In the genomic region with DNA sequence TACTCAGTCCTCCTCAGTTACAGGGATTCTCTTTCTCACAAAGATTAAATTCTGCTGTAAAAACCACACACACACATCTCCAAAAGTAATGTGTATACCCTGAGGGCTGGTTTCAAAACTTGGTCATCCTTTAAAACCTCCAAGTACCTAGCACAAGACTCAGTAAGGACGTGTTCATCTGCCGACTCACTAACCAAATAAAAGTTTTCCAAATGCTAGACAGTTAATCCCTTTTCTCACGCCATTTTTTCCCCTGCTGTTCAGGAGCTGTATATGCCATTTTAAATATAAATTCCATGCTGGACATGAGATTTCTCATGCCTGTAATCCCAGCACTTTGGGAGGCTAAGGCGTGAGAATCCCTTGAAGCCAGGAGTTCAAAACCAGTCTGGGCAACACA, we compare ENCODE assay signal across 15 cellular contexts. TPM values are rescaled to one million over a fixed set of nuclear protein-coding genes. Genes with fewer than 3 reads are reported as not detected.
DNase-seq lines count a peak whose midpoint lies in the region; TF ChIP-seq lines count a peak whose summit lies in the region.
"Had no signal": no experiment of that assay in that cellular context is flagged by ENCODE, and none has a peak within 500 bp of the region (broad histone marks: within the 10 kb centered on the region; RNA-seq: fewer than 3 reads in every experiment).

No MANE protein-coding gene starts in this region.

- peak; percentile 36 for DNase-seq in BJ (ENCODE audit: low read depth)
- DNase-seq in HS-5 (ENCODE audit: low read depth), result peak; percentile 50
- peak; percentile 32 for DNase-seq in astrocyte of the hippocampus (ENCODE audit: low read depth, low spot score)
- peak; percentile 85 for DNase-seq in kidney tubule cell (ENCODE audit: low spot score)
- DNase-seq in testis, result no peak
- no peak for DNase-seq in neural progenitor cell (ENCODE audit: low spot score)
- no peak for DNase-seq in HT-29 (ENCODE audit: low spot score)
- no peak for DNase-seq in NCI-H1092 treated with DMSO at 0.1 percent for 48 hours (lab: John Stamatoyannopoulos, UW)
- DNase-seq: activated CD8-positive, alpha-beta memory T cell treated with anti-CD3 and anti-CD28 coated beads, Interleukin-2, amount 50 U/mL, for 48 hours; activated naive CD8-positive, alpha-beta T cell treated with anti-CD3 and anti-CD28 coated beads, Interleukin-2, amount 50 U/mL, for 24 hours; DMS153; effector memory CD8-positive, alpha-beta T cell; NCI-H446 treated with DMSO at 0.1 percent for 48 hours; psoas muscle; SIG-M5 had no signal

- intact Hi-C loops in testis (cut with DNase I; ENCODE audit: low total_unique reads), result no loop called here

- H3K9ac ChIP-seq in neural progenitor cell, result no peak overlapping the region

- peaks cover 2% of the 10 kb centered on the region for H3K36me3 Mint-ChIP-seq in neural progenitor cell

- H3K9me3 Mint-ChIP-seq in neural progenitor cell, result no peaks in the 10 kb centered on the region
- H3K9me3 Mint-ChIP-seq: activated naive CD8-positive, alpha-beta T cell treated with anti-CD3 and anti-CD28 coated beads, Interleukin-2, amount 50 U/mL, for 24 hours; effector memory CD8-positive, alpha-beta T cell had no signal

- H2AFZ ChIP-seq in neural progenitor cell (replicated peaks), result no peak overlapping the region

- CTCF ChIA-PET in BJ (lab: Yijun Ruan, JAX), result interaction anchor here (0.7 to 1.3 kb wide), 3 partner anchors 11 to 123 kb away, joined by 4 to 6 read pairs (median 6); no protein-coding TSS in a partner anchor

- POLR2A ChIA-PET in BJ (lab: Charles Lee), result no interaction called here

- H3F3A ChIP-seq in neural progenitor cell (ENCODE audit: low read depth), result peaks cover 3% of the 10 kb centered on the region

- H3K27me3 ChIP-seq in BJ (ENCODE audit: control insufficient read depth, insufficient read depth, low read length) (no peaks in the 10 kb centered on the region), testis (no peaks in the 10 kb centered on the region), neural progenitor cell (no peaks in the 10 kb centered on the region)

- H3K79me2 ChIP-seq in neural progenitor cell (ENCODE audit: low read depth), result no peaks in the 10 kb centered on the region

- no peak for TF ChIP-seq POLR2A in testis (IDR thresholded peaks at IDR 0.05)

- no peak overlapping the region for H3K4me3 Mint-ChIP-seq in neural progenitor cell
- H3K4me3 Mint-ChIP-seq: activated naive CD8-positive, alpha-beta T cell treated with anti-CD3 and anti-CD28 coated beads, Interleukin-2, amount 50 U/mL, for 24 hours; effector memory CD8-positive, alpha-beta T cell had no signal

- H3K4me1 ChIP-seq in testis (no peaks in the 10 kb centered on the region), neural progenitor cell (peaks cover 4% of the 10 kb centered on the region)
- H3K4me1 ChIP-seq: psoas muscle had no signal

- H3K27me3 Mint-ChIP-seq in neural progenitor cell (ENCODE audit: insufficient read depth, low read depth), result peaks cover 2% of the 10 kb centered on the region
- H3K27me3 Mint-ChIP-seq: activated naive CD8-positive, alpha-beta T cell treated with anti-CD3 and anti-CD28 coated beads, Interleukin-2, amount 50 U/mL, for 24 hours; effector memory CD8-positive, alpha-beta T cell had no signal

- no peak overlapping the region for H3K27ac Mint-ChIP-seq in neural progenitor cell
- H3K27ac Mint-ChIP-seq: activated naive CD8-positive, alpha-beta T cell treated with anti-CD3 and anti-CD28 coated beads, Interleukin-2, amount 50 U/mL, for 24 hours; effector memory CD8-positive, alpha-beta T cell had no signal

- peaks cover 3% of the 10 kb centered on the region for H3K4me1 Mint-ChIP-seq in neural progenitor cell

- H3K4me3 ChIP-seq in BJ (ENCODE audit: low read depth, low read length) (no peak overlapping the region), testis (no peak overlapping the region), neural progenitor cell (no peak overlapping the region)
- H3K4me3 ChIP-seq: psoas muscle had no signal

- 68 to 90% methylated on average over 4 of the region's 4 CpGs for WGBS in testis, 2 donors

- H3K9me3 ChIP-seq in testis, result no peaks in the 10 kb centered on the region
- no peaks in the 10 kb centered on the region for H3K9me3 ChIP-seq in neural progenitor cell (ENCODE audit: low read depth)
- H3K9me3 ChIP-seq: psoas muscle had no signal

- H3K27ac ChIP-seq in testis (no peak overlapping the region), neural progenitor cell (no peak overlapping the region)
- H3K27ac ChIP-seq: psoas muscle had no signal

- TF ChIP-seq CTCF in BJ (IDR thresholded peaks at IDR 0.05; ENCODE audit: insufficient read depth, low read depth, low read length) (peak; percentile 20; the same call in 1 of the 2 replicates), testis (IDR thresholded peaks at IDR 0.05) (no peak), neural progenitor cell (IDR thresholded peaks at IDR 0.05) (no peak)

- no peaks in the 10 kb centered on the region for H4K20me1 ChIP-seq in neural progenitor cell (ENCODE audit: low read depth)

- H3K36me3 ChIP-seq in BJ (ENCODE audit: control insufficient read depth, insufficient read depth, low read length) (no peaks in the 10 kb centered on the region), testis (ENCODE audit: low read depth, missing control alignments) (no peaks in the 10 kb centered on the region), neural progenitor cell (no peaks in the 10 kb centered on the region)

- no peak overlapping the region for H3K4me2 ChIP-seq in neural progenitor cell

RNA-seq across cellular contexts. Expression of a gene that starts 3.9 kb away (rescaled TPM):
- 46.1 and 76.0 TPM in 2 replicates for polyA plus RNA-seq in BJ (2011; rRNA removed)
- 14.7 and 24.4 TPM in 2 replicates for polyA minus RNA-seq in BJ (2011; rRNA and poly(A)+ RNA removed)
- 100 to 1,000 TPM; 299 to 459 TPM for total RNA-seq in testis
- polyA plus RNA-seq in testis (ENCODE audit: insufficient read depth, low read depth, low replicate concordance), result 258 TPM
- total RNA-seq in neural progenitor cell (ENCODE audit: low replicate concordance), result 110 and 168 TPM in 2 replicates
- 70.2 and 80.5 TPM in 2 replicates for total RNA-seq in HT-29 (2014; rRNA removed; shearing (Covaris generic))

RNA-seq across cellular contexts. Expression of a gene that starts 35.9 kb away (rescaled TPM):
- polyA plus RNA-seq in BJ (2011; rRNA removed) (27.7 and 52.8 TPM in 2 replicates), testis (ENCODE audit: insufficient read depth, low read depth, low replicate concordance) (22.0 TPM)
- 17.8 and 18.5 TPM in 2 replicates for polyA minus RNA-seq in BJ (2011; rRNA and poly(A)+ RNA removed)
- total RNA-seq in testis (10 to 100 TPM; 27.1 to 29.4 TPM), neural progenitor cell (ENCODE audit: low replicate concordance) (32.4 and 52.7 TPM in 2 replicates)
- 6.1 and 6.7 TPM in 2 replicates for total RNA-seq in HT-29 (2014; rRNA removed; shearing (Covaris generic))

Comparison
In these comparisons a context has a peak if more than half of its experiments do, and no peak if none do; other contexts are left out.
1. DNase-seq: peak in BJ (single experiment), HS-5 (single experiment), astrocyte of the hippocampus (single experiment) and kidney tubule cell (single experiment); none in testis (single experiment), neural progenitor cell (single experiment), HT-29 (single experiment) and NCI-H1092 treated with DMSO at 0.1 percent for 48 hours (single experiment).